2 cellular contexts compared by ENCODE assay signal in the genomic region with DNA sequence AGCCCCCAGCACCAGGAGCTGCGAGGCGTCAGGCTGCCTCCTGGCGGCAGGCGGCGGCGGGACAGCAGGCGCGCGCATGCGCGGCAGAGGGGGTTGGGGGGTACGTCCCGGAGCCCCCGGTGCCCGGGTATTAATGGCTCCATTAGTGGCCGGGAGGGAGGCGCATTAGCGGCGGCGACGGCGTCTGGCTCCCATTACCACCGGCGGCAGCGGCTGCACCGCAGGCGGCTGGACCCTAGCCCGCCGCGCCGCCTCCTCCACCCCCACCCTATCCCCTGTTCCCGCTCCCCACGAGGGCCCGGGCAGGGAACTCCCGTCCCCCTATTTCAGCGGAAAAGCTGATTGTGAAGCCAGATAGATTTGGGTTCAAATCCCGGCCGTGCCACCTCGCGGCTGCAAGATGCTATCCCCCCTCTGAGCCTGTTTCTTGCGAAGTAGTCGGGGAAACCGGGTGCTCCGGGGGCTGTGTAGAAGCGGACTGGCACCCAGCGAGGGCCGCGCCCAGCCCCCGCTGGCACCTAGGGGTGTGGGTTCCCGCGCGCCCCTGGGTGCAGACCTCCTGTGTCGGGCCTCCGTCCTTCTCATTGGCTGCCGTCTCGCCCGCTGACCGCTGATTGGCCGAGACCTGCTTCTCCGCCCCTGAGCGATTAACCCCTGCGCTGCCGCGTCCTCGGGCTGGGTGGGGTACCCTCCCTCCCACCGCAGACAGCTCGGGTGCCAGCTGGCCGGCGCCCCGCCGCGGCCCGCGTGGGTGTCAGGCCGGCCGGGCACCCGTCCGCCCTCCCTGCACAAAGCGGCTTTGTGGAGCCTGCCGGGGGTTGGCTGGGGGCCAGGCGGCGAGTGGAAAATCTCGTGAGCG.
TF ChIP-seq lines count a peak whose summit lies in the region.

No MANE protein-coding gene starts in this region.

TF ChIP-seq in HEK293, 187 proteins besides CTCF, POLR2A, EP300 and RAD21 (continued from another document and continues in another):
- peak; percentile 97 for TF ChIP-seq ZEB2 (tag by site-specific recombination; IDR thresholded peaks at IDR 0.05)
- TF ChIP-seq ZNF600 (tag by site-specific recombination; IDR thresholded peaks at IDR 0.05) = no peak
- TF ChIP-seq IKZF3 (tag by site-specific recombination; IDR thresholded peaks at IDR 0.05) = peak; percentile 70; the same call in 1 of the 2 replicates
- TF ChIP-seq ZNF121 (tag by site-specific recombination; IDR thresholded peaks at IDR 0.05) = no peak
- TF ChIP-seq ZNF664 (tag by site-specific recombination; IDR thresholded peaks at IDR 0.05) = no peak
- no peak for TF ChIP-seq ZNF488 (tag by site-specific recombination; IDR thresholded peaks at IDR 0.05)
- peak; percentile 82 for TF ChIP-seq ZSCAN30 (tag by site-specific recombination; IDR thresholded peaks at IDR 0.05)
- TF ChIP-seq ZNF621 (tag by site-specific recombination; IDR thresholded peaks at IDR 0.05) = no peak
- TF ChIP-seq ZNF2 (tag by site-specific recombination; IDR thresholded peaks at IDR 0.05) = peak; percentile 73
- TF ChIP-seq TRIM28 (IDR thresholded peaks at IDR 0.05; ENCODE audit: borderline replicate concordance, low read length) = no peak
- peak; percentile 92 for TF ChIP-seq SP3 (tag by site-specific recombination; IDR thresholded peaks at IDR 0.05)
- TF ChIP-seq PRDM6 (tag by site-specific recombination; IDR thresholded peaks at IDR 0.05) = no peak
- TF ChIP-seq ZNF610 (tag by site-specific recombination; IDR thresholded peaks at IDR 0.05; ENCODE audit: borderline replicate concordance) = 0 out of 2 replicates have a peak, but pooled peaks have one; percentile 12
- TF ChIP-seq, protein P1, sequence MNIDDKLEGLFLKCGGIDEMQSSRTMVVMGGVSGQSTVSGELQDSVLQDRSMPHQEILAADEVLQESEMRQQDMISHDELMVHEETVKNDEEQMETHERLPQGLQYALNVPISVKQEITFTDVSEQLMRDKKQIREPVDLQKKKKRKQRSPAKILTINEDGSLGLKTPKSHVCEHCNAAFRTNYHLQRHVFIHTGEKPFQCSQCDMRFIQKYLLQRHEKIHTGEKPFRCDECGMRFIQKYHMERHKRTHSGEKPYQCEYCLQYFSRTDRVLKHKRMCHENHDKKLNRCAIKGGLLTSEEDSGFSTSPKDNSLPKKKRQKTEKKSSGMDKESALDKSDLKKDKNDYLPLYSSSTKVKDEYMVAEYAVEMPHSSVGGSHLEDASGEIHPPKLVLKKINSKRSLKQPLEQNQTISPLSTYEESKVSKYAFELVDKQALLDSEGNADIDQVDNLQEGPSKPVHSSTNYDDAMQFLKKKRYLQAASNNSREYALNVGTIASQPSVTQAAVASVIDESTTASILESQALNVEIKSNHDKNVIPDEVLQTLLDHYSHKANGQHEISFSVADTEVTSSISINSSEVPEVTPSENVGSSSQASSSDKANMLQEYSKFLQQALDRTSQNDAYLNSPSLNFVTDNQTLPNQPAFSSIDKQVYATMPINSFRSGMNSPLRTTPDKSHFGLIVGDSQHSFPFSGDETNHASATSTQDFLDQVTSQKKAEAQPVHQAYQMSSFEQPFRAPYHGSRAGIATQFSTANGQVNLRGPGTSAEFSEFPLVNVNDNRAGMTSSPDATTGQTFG (tag by site-specific recombination; IDR thresholded peaks at IDR 0.05; ENCODE audit: borderline replicate concordance) = no peak
- TF ChIP-seq SCRT1 (tag by site-specific recombination; IDR thresholded peaks at IDR 0.05; ENCODE audit: borderline replicate concordance) = no peak
- TF ChIP-seq RBAK (tag by site-specific recombination; IDR thresholded peaks at IDR 0.05) = no peak
- no peak for TF ChIP-seq ZNF555 (tag by site-specific recombination; conservative IDR thresholded peaks at IDR 0.05)
- peak; percentile 97; the same call in 1 of the 2 replicates for TF ChIP-seq ZFHX2 (tag by site-specific recombination; conservative IDR thresholded peaks at IDR 0.05)
- 0 out of 2 replicates have a peak, but pooled peaks have one; percentile 2 for TF ChIP-seq REST (tag by site-specific recombination; IDR thresholded peaks at IDR 0.05)

TF ChIP-seq in K562, 482 proteins besides CTCF, POLR2A, EP300 and RAD21 (continued from another document and continues in another):
- TF ChIP-seq ZNF280B (CRISPR knock-in tag; IDR thresholded peaks at IDR 0.05) = no peak
- no peak for TF ChIP-seq CAMTA2 (CRISPR knock-in tag; conservative IDR thresholded peaks at IDR 0.05)
- TF ChIP-seq RBM17 (IDR thresholded peaks at IDR 0.05; ENCODE audit: borderline replicate concordance, low read depth, low read length) = no peak
- TF ChIP-seq POLR2H (tag; IDR thresholded peaks at IDR 0.05; ENCODE audit: low read depth) = no peak
- TF ChIP-seq ZNF324 (CRISPR knock-in tag; IDR thresholded peaks at IDR 0.05) = no peak
- TF ChIP-seq, protein P2, sequence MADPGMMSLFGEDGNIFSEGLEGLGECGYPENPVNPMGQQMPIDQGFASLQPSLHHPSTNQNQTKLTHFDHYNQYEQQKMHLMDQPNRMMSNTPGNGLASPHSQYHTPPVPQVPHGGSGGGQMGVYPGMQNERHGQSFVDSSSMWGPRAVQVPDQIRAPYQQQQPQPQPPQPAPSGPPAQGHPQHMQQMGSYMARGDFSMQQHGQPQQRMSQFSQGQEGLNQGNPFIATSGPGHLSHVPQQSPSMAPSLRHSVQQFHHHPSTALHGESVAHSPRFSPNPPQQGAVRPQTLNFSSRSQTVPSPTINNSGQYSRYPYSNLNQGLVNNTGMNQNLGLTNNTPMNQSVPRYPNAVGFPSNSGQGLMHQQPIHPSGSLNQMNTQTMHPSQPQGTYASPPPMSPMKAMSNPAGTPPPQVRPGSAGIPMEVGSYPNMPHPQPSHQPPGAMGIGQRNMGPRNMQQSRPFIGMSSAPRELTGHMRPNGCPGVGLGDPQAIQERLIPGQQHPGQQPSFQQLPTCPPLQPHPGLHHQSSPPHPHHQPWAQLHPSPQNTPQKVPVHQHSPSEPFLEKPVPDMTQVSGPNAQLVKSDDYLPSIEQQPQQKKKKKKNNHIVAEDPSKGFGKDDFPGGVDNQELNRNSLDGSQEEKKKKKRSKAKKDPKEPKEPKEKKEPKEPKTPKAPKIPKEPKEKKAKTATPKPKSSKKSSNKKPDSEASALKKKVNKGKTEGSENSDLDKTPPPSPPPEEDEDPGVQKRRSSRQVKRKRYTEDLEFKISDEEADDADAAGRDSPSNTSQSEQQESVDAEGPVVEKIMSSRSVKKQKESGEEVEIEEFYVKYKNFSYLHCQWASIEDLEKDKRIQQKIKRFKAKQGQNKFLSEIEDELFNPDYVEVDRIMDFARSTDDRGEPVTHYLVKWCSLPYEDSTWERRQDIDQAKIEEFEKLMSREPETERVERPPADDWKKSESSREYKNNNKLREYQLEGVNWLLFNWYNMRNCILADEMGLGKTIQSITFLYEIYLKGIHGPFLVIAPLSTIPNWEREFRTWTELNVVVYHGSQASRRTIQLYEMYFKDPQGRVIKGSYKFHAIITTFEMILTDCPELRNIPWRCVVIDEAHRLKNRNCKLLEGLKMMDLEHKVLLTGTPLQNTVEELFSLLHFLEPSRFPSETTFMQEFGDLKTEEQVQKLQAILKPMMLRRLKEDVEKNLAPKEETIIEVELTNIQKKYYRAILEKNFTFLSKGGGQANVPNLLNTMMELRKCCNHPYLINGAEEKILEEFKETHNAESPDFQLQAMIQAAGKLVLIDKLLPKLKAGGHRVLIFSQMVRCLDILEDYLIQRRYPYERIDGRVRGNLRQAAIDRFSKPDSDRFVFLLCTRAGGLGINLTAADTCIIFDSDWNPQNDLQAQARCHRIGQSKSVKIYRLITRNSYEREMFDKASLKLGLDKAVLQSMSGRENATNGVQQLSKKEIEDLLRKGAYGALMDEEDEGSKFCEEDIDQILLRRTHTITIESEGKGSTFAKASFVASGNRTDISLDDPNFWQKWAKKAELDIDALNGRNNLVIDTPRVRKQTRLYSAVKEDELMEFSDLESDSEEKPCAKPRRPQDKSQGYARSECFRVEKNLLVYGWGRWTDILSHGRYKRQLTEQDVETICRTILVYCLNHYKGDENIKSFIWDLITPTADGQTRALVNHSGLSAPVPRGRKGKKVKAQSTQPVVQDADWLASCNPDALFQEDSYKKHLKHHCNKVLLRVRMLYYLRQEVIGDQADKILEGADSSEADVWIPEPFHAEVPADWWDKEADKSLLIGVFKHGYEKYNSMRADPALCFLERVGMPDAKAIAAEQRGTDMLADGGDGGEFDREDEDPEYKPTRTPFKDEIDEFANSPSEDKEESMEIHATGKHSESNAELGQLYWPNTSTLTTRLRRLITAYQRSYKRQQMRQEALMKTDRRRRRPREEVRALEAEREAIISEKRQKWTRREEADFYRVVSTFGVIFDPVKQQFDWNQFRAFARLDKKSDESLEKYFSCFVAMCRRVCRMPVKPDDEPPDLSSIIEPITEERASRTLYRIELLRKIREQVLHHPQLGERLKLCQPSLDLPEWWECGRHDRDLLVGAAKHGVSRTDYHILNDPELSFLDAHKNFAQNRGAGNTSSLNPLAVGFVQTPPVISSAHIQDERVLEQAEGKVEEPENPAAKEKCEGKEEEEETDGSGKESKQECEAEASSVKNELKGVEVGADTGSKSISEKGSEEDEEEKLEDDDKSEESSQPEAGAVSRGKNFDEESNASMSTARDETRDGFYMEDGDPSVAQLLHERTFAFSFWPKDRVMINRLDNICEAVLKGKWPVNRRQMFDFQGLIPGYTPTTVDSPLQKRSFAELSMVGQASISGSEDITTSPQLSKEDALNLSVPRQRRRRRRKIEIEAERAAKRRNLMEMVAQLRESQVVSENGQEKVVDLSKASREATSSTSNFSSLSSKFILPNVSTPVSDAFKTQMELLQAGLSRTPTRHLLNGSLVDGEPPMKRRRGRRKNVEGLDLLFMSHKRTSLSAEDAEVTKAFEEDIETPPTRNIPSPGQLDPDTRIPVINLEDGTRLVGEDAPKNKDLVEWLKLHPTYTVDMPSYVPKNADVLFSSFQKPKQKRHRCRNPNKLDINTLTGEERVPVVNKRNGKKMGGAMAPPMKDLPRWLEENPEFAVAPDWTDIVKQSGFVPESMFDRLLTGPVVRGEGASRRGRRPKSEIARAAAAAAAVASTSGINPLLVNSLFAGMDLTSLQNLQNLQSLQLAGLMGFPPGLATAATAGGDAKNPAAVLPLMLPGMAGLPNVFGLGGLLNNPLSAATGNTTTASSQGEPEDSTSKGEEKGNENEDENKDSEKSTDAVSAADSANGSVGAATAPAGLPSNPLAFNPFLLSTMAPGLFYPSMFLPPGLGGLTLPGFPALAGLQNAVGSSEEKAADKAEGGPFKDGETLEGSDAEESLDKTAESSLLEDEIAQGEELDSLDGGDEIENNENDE (IDR thresholded peaks at IDR 0.05; ENCODE audit: low read depth, low read length) = no peak
- no peak for TF ChIP-seq FOXK2 (conservative IDR thresholded peaks at IDR 0.05 in 1 of 2, IDR thresholded peaks at IDR 0.05 in 1 of 2; ENCODE audit: low read depth in 2 of 2)
- no peak for TF ChIP-seq ZNF655 (CRISPR knock-in tag; IDR thresholded peaks at IDR 0.05)
- no peak for TF ChIP-seq BRF1 (IDR thresholded peaks at IDR 0.05; ENCODE audit: borderline replicate concordance, extremely low read depth, insufficient read length)
- no peak for TF ChIP-seq SLC30A9 (CRISPR knock-in tag; IDR thresholded peaks at IDR 0.05)
- no peak for TF ChIP-seq ZEB2 (IDR thresholded peaks at IDR 0.05)
- no peak for TF ChIP-seq ZKSCAN1 (IDR thresholded peaks at IDR 0.05; ENCODE audit: low read depth, low read length)
- TF ChIP-seq SUPT5H (IDR thresholded peaks at IDR 0.05) = peak; percentile 42; the same call in 1 of the 2 replicates
- TF ChIP-seq RNF2 (IDR thresholded peaks at IDR 0.05) = no peak
- peak; percentile 37; the same call in 1 of the 2 replicates for TF ChIP-seq ZNF511 (CRISPR knock-in tag; IDR thresholded peaks at IDR 0.05)
- no peak for TF ChIP-seq ZNF589 (CRISPR knock-in tag; IDR thresholded peaks at IDR 0.05; ENCODE audit: low read depth)
- TF ChIP-seq FOXK1 (CRISPR knock-in tag; IDR thresholded peaks at IDR 0.05; ENCODE audit: borderline replicate concordance) = peak; percentile 75; the same call in 1 of the 2 replicates
- no peak for TF ChIP-seq HDGF (IDR thresholded peaks at IDR 0.05)
- TF ChIP-seq, protein P3, sequence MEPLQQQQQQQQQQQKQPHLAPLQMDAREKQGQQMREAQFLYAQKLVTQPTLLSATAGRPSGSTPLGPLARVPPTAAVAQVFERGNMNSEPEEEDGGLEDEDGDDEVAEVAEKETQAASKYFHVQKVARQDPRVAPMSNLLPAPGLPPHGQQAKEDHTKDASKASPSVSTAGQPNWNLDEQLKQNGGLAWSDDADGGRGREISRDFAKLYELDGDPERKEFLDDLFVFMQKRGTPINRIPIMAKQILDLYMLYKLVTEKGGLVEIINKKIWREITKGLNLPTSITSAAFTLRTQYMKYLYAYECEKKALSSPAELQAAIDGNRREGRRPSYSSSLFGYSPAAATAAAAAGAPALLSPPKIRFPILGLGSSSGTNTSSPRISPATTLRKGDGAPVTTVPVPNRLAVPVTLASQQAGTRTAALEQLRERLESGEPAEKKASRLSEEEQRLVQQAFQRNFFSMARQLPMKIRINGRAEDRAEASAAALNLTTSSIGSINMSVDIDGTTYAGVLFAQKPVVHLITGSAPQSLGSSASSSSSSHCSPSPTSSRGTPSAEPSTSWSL (CRISPR knock-in tag; IDR thresholded peaks at IDR 0.05; ENCODE audit: borderline replicate concordance) = no peak
- peak; percentile 64; the same call in 1 of the 2 replicates for TF ChIP-seq CTBP1 (IDR thresholded peaks at IDR 0.05; ENCODE audit: borderline replicate concordance)
- no peak for TF ChIP-seq HNRNPUL1 (IDR thresholded peaks at IDR 0.05; ENCODE audit: low read length)
- TF ChIP-seq SIRT6 (IDR thresholded peaks at IDR 0.05; ENCODE audit: low read depth, low read length) = no peak
